21 cellular contexts compared by ENCODE assay signal in the genomic region with DNA sequence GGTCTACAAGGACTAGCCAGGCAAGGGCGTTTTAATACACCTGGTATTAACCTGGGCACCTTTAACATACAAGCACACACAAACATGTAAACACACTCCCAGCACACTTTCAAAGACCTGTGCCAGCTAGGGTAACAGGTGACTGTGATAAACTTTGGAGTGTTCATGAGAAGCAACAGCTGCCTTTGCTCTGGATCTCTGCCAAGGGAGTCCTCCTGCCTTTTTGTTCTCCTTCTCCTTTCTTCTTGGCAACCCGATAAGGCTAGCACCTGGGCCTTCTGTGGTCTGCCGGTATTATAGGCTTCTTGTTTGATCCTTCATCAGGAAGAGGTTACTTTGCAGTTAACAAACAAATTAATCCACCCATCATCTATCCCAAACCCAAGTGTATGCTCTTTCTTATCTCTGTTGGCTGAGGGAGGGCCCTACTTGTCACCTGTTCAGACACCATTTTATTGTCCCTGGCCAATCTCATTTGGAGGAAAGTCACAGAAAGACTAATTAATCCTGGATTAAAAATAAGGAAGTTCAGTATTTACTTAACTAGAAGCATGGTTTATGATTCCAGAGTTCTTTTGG. TPM values are rescaled to one million over a fixed set of nuclear protein-coding genes. Genes with fewer than 3 reads are reported as not detected.
DNase-seq lines count a peak whose midpoint lies in the region; ATAC-seq and TF ChIP-seq lines count a peak whose summit lies in the region.
"Had no signal": no experiment of that assay in that cellular context is flagged by ENCODE, and none has a peak within 500 bp of the region (broad histone marks: within the 10 kb centered on the region; RNA-seq: fewer than 3 reads in every experiment).

A gene with protein sequence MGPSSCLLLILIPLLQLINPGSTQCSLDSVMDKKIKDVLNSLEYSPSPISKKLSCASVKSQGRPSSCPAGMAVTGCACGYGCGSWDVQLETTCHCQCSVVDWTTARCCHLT (minus strand): TSS at position 7 of the 579 bp plus-strand sequence. CDS start 225 bp downstream, outside the sequence.

- TF ChIP-seq POLR2A in esophagus muscularis mucosa (IDR thresholded peaks at IDR 0.05; ENCODE audit: low read depth) = no peak

- TF ChIP-seq CTCF in esophagus muscularis mucosa (IDR thresholded peaks at IDR 0.05) = no peak

- no peak within 1 kb of the TSS for H3K4me3 ChIP-seq in Jurkat, Clone E6-1 (ENCODE audit: low read length)
- H3K4me3 ChIP-seq in rectal smooth muscle tissue (ENCODE audit: low read length) (peak within 1 kb of the TSS; percentile 3), esophagus muscularis mucosa (no peak within 1 kb of the TSS)
- H3K4me3 ChIP-seq: ascending aorta, heart right ventricle had no signal

- WGBS in esophagus muscularis mucosa = 30% methylated on average over 3 of the region's 3 CpGs

- peak; percentile 99 for DNase-seq in Jurkat, Clone E6-1 (ENCODE audit: low read depth, low spot score)
- peak; percentile 43 to 59 for DNase-seq in NCI-H187 (lab: John Stamatoyannopoulos, UW)
- DNase-seq in NCI-H748 treated with DMSO at 0.1 percent for 48 hours (lab: John Stamatoyannopoulos, UW) = peak; percentile 79
- DNase-seq in cardiac septum (ENCODE audit: low spot score) = no peak
- DNase-seq in esophagus muscularis mucosa (ENCODE audit: extremely low spot score) = no peak
- no peak for DNase-seq in iPS-NIHi11 (ENCODE audit: low spot score)
- DNase-seq: activated CD4-positive, alpha-beta memory T cell treated with anti-CD3 and anti-CD28 coated beads, Interleukin-2, amount 10 ng/mL, durations not matched to agents 7 days and 5 days; erythroblast; heart right ventricle; kidney glomerular epithelial cell; NCI-H1048; PC-3 had no signal

- H3K9me3 ChIP-seq in esophagus muscularis mucosa = peaks cover 0 to 3% (median 0%) of the 10 kb centered on the region in 4 donors
- H3K9me3 ChIP-seq: ascending aorta, heart right ventricle had no signal

- H3K36me3 ChIP-seq in rectal smooth muscle tissue (ENCODE audit: control insufficient read depth, insufficient read depth, low read length) (no peaks in the 10 kb centered on the region), esophagus muscularis mucosa (no peaks in the 10 kb centered on the region)
- H3K36me3 ChIP-seq: ascending aorta, heart right ventricle had no signal

- no peak within 1 kb of the TSS for H3K9ac ChIP-seq in rectal smooth muscle tissue (ENCODE audit: low read length)
- H3K9ac ChIP-seq: parathyroid adenoma had no signal

- intact Hi-C loops in cardiac septum (cut with DNase I) (no loop called here), esophagus muscularis mucosa (cut with DNase I) (no loop called here)

- no peaks in the 10 kb centered on the region for H3K27me3 ChIP-seq in rectal smooth muscle tissue (ENCODE audit: control insufficient read depth, insufficient read depth, low read length)
- no peaks in the 10 kb centered on the region for H3K27me3 ChIP-seq in esophagus muscularis mucosa
- H3K27me3 ChIP-seq: ascending aorta, heart right ventricle had no signal

- ATAC-seq in GM18907 (IDR thresholded peaks at IDR 0.05; ENCODE audit: unreplicated experiment) = no peak
- ATAC-seq: activated T-helper 17 cell treated with anti-CD3 and anti-CD28 coated beads, Interleukin-2, amount 50 U/mL, for 72 hours; heart right ventricle; PC-3 had no signal

- no peaks in the 10 kb centered on the region for H3K4me1 ChIP-seq in rectal smooth muscle tissue (ENCODE audit: control insufficient read depth, insufficient read depth, low read length)
- no peaks in the 10 kb centered on the region for H3K4me1 ChIP-seq in esophagus muscularis mucosa
- H3K4me1 ChIP-seq: ascending aorta, heart right ventricle, parathyroid adenoma had no signal

- no peak within 1 kb of the TSS for H3K27ac ChIP-seq in rectal smooth muscle tissue (ENCODE audit: low read depth, low read length)
- no peak within 1 kb of the TSS for H3K27ac ChIP-seq in esophagus muscularis mucosa (replicated peaks in 1 of 4)
- H3K27ac ChIP-seq: ascending aorta, heart right ventricle, parathyroid adenoma had no signal

- no peak for TF ChIP-seq EP300 in esophagus muscularis mucosa (IDR thresholded peaks at IDR 0.05)

RNA-seq across cellular contexts. Expression of the gene that starts here (rescaled TPM):
- polyA plus RNA-seq in Jurkat, Clone E6-1 (2012; ENCODE audit: insufficient read depth, insufficient read length) = not detected
- total RNA-seq in cardiac septum (not detected), esophagus muscularis mucosa (not detected)
- total RNA-seq: activated CD4-positive, alpha-beta memory T cell treated with anti-CD3 and anti-CD28 coated beads, Interleukin-2, amount 10 ng/mL, durations not matched to agents 7 days and 5 days; activated T-helper 17 cell treated with anti-CD3 and anti-CD28 coated beads, Interleukin-2, amount 50 U/mL, for 72 hours; ascending aorta; H1; heart right ventricle; mucosa of gallbladder; PC-3; subcutaneous adipose tissue had no signal
- polyA plus RNA-seq: BJ, H1, heart right ventricle had no signal

Comparison
In these comparisons a context has a peak if more than half of its experiments do, and no peak if none do; other contexts are left out.
1. DNase-seq: peak in Jurkat, Clone E6-1 (single experiment), NCI-H187 (2 of 2) and NCI-H748 treated with DMSO at 0.1 percent for 48 hours (single experiment); none in cardiac septum (single experiment), esophagus muscularis mucosa (single experiment) and iPS-NIHi11 (single experiment).